ENCODE assay signal across 8 cellular contexts in the genomic region with DNA sequence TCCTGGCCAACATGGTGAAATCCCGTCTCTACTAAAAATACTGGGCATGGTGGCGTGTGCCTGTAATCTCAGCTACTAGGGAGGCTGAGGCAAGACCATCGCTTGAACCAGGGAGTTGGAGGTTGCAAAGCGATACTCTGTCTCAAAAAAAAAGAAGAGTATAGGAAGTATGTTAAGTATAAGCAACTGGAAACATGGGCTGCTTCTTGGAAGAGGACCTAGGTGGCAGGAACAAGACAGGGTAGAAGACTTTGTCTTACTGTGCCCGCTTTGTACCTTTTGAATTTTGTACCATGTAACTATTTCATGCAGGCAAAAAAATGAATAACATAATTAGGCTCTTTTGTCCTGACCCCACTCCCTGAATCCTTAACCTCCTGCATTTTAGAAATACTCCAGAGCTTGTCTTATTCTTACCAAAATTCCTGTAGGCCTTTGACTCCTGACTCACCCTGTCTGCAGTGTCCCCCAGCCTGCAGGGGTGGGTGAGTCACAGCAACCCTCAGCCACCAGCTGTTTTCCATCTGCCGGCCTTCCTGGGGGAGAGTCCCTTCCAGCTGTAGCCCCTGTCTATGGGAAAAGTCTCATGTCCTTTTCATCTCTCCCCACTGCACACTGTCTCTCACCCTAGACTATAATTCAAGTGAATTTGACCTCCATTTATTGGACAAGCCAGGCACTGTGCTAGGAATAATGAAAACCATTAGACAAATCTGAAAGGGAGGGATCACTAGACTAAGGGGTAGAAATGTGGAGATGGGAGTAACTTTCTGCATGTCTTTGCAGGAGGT. TPM values are rescaled to one million over a fixed set of nuclear protein-coding genes. Genes with fewer than 3 reads are reported as not detected.
DNase-seq lines count a peak whose midpoint lies in the region; ATAC-seq and TF ChIP-seq lines count a peak whose summit lies in the region.

No MANE protein-coding gene starts in this region.

- H3K9me3 Mint-ChIP-seq in CD4-positive, alpha-beta T cell, result no peaks in the 10 kb centered on the region

- no peaks in the 10 kb centered on the region for H3K36me3 ChIP-seq in Panc1 (ENCODE audit: control insufficient read depth, insufficient read depth, low read length)

- no peaks in the 10 kb centered on the region for H3K27me3 Mint-ChIP-seq in CD4-positive, alpha-beta T cell

- no peak for TF ChIP-seq CTCF in Panc1 (IDR thresholded peaks at IDR 0.05)
- no peak for TF ChIP-seq CTCF in fibroblast of mammary gland (conservative IDR thresholded peaks at IDR 0.05; ENCODE audit: control insufficient read depth, insufficient read depth, low read depth, low read length)
- no peak for TF ChIP-seq CTCF in CD4-positive, alpha-beta T cell (IDR thresholded peaks at IDR 0.05)

- no peak overlapping the region for H3K4me3 ChIP-seq in Panc1 (ENCODE audit: low read depth in 2 of 2, low read length in 2 of 2)
- no peak overlapping the region for H3K4me3 ChIP-seq in fibroblast of mammary gland (ENCODE audit: control insufficient read depth, low read depth, low read length)

- no TSS peak for BruUV-seq in Panc1 (replicated peaks; lab: Mats Ljungman, UMichigan)

- no peaks in the 10 kb centered on the region for H3K36me3 Mint-ChIP-seq in CD4-positive, alpha-beta T cell (ENCODE audit: low read depth)

- in situ Hi-C loops in Panc1 (cut with HindIII; ENCODE audit: low pct_unique_long_range_greater_than_20kb, low sequenced_read_pairs), result no loop called here

- peaks cover 39% of the 10 kb centered on the region for H3K4me1 Mint-ChIP-seq in CD4-positive, alpha-beta T cell (ENCODE audit: low read depth)

- POLR2A ChIA-PET in Panc1 (lab: Charles Lee), result no interaction called here
- POLR2A ChIA-PET in CD4-positive, alpha-beta T cell (lab: Charles Lee), result no interaction called here

- peak overlapping the region; percentile 7; the same call in 1 of the 2 replicates for H3K27ac ChIP-seq in Panc1 (ENCODE audit: low read length)
- H3K27ac ChIP-seq in CD4-positive, alpha-beta T cell (ENCODE audit: low read depth, low read length), result no peak overlapping the region

- H3K27ac Mint-ChIP-seq in CD4-positive, alpha-beta T cell, result no peak overlapping the region

- peaks cover 18% of the 10 kb centered on the region for H3K4me1 ChIP-seq in Panc1 (ENCODE audit: control insufficient read depth, insufficient read depth, low read length)

- DNase-seq in ELF-1 (ENCODE audit: low read depth, low spot score), result peak; percentile 73
- DNase-seq in Panc1 (ENCODE audit: low read depth, low spot score), result no peak
- peak; percentile 95 for DNase-seq in fibroblast of mammary gland (ENCODE audit: low read depth)
- peak; percentile 83 for DNase-seq in renal cortical epithelial cell (ENCODE audit: low read depth)
- no peak for DNase-seq in GDM1 (lab: John Stamatoyannopoulos, UW)
- no peak for DNase-seq in medulla oblongata (ENCODE audit: extremely low spot score)
- no peak for DNase-seq in CD4-positive, alpha-beta T cell

- no peaks in the 10 kb centered on the region for H3K27me3 ChIP-seq in Panc1 (ENCODE audit: control insufficient read depth, insufficient read depth, low read length)
- H3K27me3 ChIP-seq in CD4-positive, alpha-beta T cell (ENCODE audit: control insufficient read depth, insufficient read depth, low read length), result no peaks in the 10 kb centered on the region

- CTCF ChIA-PET in Panc1 (lab: Charles Lee), result no interaction called here
- CTCF ChIA-PET in CD4-positive, alpha-beta T cell (lab: Charles Lee), result interaction anchor here (1.0 kb wide), 1 partner anchor 12 kb away, joined by 4 read pairs; no protein-coding TSS in a partner anchor

- H3K9me3 ChIP-seq in Panc1 (ENCODE audit: control insufficient read depth, insufficient read depth, low read depth, low read length), result no peaks in the 10 kb centered on the region
- no peaks in the 10 kb centered on the region for H3K9me3 ChIP-seq in CD4-positive, alpha-beta T cell (ENCODE audit: control insufficient read depth, low read length)

- intact Hi-C loops in Panc1 (cut with micrococcal nuclease; ENCODE audit: unreplicated experiment), result no loop called here
- intact Hi-C loops in CD4-positive, alpha-beta T cell (cut with DNase I, micrococcal nuclease), result loop anchor here in 1 of 2 experiments (5.0 kb wide), 1 partner anchor 52 kb away; the partner anchor contains the start of gene MYH9

- ATAC-seq in Panc1 (peak; percentile 82), HG02885 (IDR thresholded peaks at IDR 0.05; ENCODE audit: poor library complexity, unreplicated experiment) (no peak)
- no peak for ATAC-seq in CD4-positive, alpha-beta T cell (ENCODE audit: poor library complexity)

- H3K4me3 Mint-ChIP-seq in CD4-positive, alpha-beta T cell, result no peak overlapping the region

RNA-seq across cellular contexts. Expression of gene TXN2, which starts 41.8 kb away (rescaled TPM):
- total RNA-seq in Panc1 (2021; ENCODE audit: unreplicated experiment) (64.1 TPM), renal cortical epithelial cell (14.8 and 30.1 TPM in 2 replicates)
- 102 TPM for polyA plus RNA-seq in Panc1 (2012; ENCODE audit: insufficient read length)
- total RNA-seq in CD4-positive, alpha-beta T cell, result 10 to 100 TPM; 26.4 to 26.5 TPM

RNA-seq across cellular contexts. Expression of gene MYH9, which starts 51.9 kb away (rescaled TPM):
- total RNA-seq in Panc1 (2021; ENCODE audit: unreplicated experiment) (788 TPM), renal cortical epithelial cell (1,031 and 1,268 TPM in 2 replicates)
- polyA plus RNA-seq in Panc1 (2012; ENCODE audit: insufficient read length), result 1,068 TPM
- 100 to 1,000 TPM; 901 to 925 TPM for total RNA-seq in CD4-positive, alpha-beta T cell

Comparison
In these comparisons a context has a peak if more than half of its experiments do, and no peak if none do; other contexts are left out.
1. DNase-seq: peak in ELF-1 (single experiment), fibroblast of mammary gland (single experiment) and renal cortical epithelial cell (single experiment); none in Panc1 (single experiment), GDM1 (single experiment), medulla oblongata (single experiment) and CD4-positive, alpha-beta T cell (0 of 10).